8 cellular contexts compared by ENCODE assay signal in the genomic region with DNA sequence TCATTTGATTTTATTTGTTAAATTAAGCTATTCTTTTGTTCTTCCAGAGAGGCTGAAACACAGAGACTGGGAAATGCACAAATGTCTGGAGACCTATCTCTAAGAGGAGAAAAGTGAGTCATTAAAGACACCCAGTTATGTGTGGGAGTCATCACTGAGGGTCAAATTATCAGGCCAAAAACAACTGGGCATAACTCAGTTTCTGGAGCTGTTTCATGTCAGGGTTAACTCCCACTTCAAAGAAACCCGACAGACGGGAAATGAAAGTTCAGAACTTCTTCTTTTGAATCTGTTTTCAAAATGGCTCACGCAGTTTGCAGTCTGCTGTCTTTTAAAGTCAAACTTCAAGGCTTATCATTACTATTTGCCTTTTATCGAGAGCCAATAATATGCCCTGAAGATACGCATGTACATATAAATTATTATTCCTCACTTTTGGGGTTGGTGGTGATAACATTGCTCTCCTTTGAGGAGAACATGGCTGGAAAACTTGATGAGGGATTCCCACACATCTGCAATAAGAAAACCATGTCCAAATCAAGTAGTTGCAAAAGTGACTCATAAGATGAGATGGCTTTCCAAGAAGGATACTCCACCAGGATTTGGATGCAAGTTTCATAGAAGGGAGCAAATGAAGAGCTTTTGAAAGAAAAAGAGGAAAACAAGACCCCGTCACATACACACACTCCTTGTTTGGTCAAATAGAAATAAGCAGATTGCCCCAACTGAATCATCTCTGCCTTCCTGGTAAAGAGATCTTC.
DNase-seq lines count a peak whose midpoint lies in the region; ATAC-seq and TF ChIP-seq lines count a peak whose summit lies in the region.

No MANE protein-coding gene starts in this region.

- peak overlapping the region in 14 of 21 experiments; percentile 10 to 68 (median 41) for H3K27ac ChIP-seq in skin epidermis
- no peak overlapping the region for H3K27ac ChIP-seq in effector memory CD4-positive, alpha-beta T cell (ENCODE audit: insufficient read depth, low read length, poor library complexity, severe bottlenecking)

- no peak for TF ChIP-seq POLR2A in erythroblast (IDR thresholded peaks at IDR 0.05; ENCODE audit: low read length)

- DNase-seq in adipocyte (ENCODE audit: low read depth) (peak; percentile 28), NCI-H345 treated with DMSO at 0.1 percent for 48 hours (lab: John Stamatoyannopoulos, UW; ENCODE audit: unreplicated experiment) (no peak), erythroblast (lab: John Stamatoyannopoulos, UW) (no peak), superior temporal gyrus (ENCODE audit: extremely low spot score) (no peak)
- no peak for DNase-seq in effector memory CD4-positive, alpha-beta T cell

- ATAC-seq in GM19395 (IDR thresholded peaks at IDR 0.05; ENCODE audit: unreplicated experiment): peak; percentile 98
- ATAC-seq in HG03139 (IDR thresholded peaks at IDR 0.05; ENCODE audit: unreplicated experiment): peak; percentile 75

- peaks cover 11% of the 10 kb centered on the region for H3K4me1 ChIP-seq in adipocyte (ENCODE audit: control insufficient read depth, insufficient read depth, low read length)
- no peaks in the 10 kb centered on the region for H3K4me1 ChIP-seq in effector memory CD4-positive, alpha-beta T cell (ENCODE audit: control insufficient read depth, insufficient read depth, low read length, poor library complexity, severe bottlenecking)

- H3K4me3 ChIP-seq in adipocyte (ENCODE audit: low read length) (peak overlapping the region; percentile 46), skin epidermis (no peak overlapping the region)
- H3K4me3 ChIP-seq in effector memory CD4-positive, alpha-beta T cell (ENCODE audit: insufficient read depth, low read depth, low read length, poor library complexity, severe bottlenecking): no peak overlapping the region

- H3K27me3 ChIP-seq in adipocyte (replicated peaks; ENCODE audit: control insufficient read depth, insufficient read depth, low read length): no peaks in the 10 kb centered on the region
- no peaks in the 10 kb centered on the region for H3K27me3 ChIP-seq in effector memory CD4-positive, alpha-beta T cell (replicated peaks; ENCODE audit: control insufficient read depth, insufficient read depth, low read length, poor library complexity, severe bottlenecking)

- no peaks in the 10 kb centered on the region for H3K9me3 ChIP-seq in adipocyte (ENCODE audit: control insufficient read depth, low read length)
- no peaks in the 10 kb centered on the region for H3K9me3 ChIP-seq in effector memory CD4-positive, alpha-beta T cell (ENCODE audit: control insufficient read depth, low read length)

- no peak overlapping the region for H3K9ac ChIP-seq in adipocyte (ENCODE audit: low read length)

- no peaks in the 10 kb centered on the region for H3K36me3 ChIP-seq in adipocyte (ENCODE audit: control insufficient read depth, insufficient read depth, low read length, severe bottlenecking)
- no peaks in the 10 kb centered on the region for H3K36me3 ChIP-seq in effector memory CD4-positive, alpha-beta T cell (ENCODE audit: control insufficient read depth, insufficient read depth, low read length)
